ENCODE assay signal across 19 cellular contexts in genomic region chr4:145485120-145485519, GRCh38. TPM values are rescaled to one million over a fixed set of nuclear protein-coding genes. Genes with fewer than 3 reads are reported as not detected.
DNase-seq lines count a peak whose midpoint lies in the region; ATAC-seq, FAIRE-seq and TF ChIP-seq lines count a peak whose summit lies in the region.
"Had no signal": no experiment of that assay in that cellular context is flagged by ENCODE, and none has a peak within 500 bp of the region (broad histone marks: within the 10 kb centered on the region; RNA-seq: fewer than 3 reads in every experiment).

No MANE protein-coding gene starts in this region.

- H3F3A ChIP-seq in Loucy (ENCODE audit: low read depth) = no peaks in the 10 kb centered on the region

- H3K27ac ChIP-seq in BLaER1 treated with 17β-estradiol and CSF1 and Interleukin-3, amounts not matched to agents 10 nM and 100 nM = peak overlapping the region in 9 of 11 experiments; percentile 96 to 100 (median 99); a peak in 12 of 22 replicates
- H3K27ac ChIP-seq in endothelial cell of umbilical vein (ENCODE audit: insufficient read depth, low read depth, low read length) (no peak overlapping the region), gastrocnemius medialis (peak overlapping the region in 3 of 4 donors; percentile 20 to 92 (median 91))
- H3K27ac ChIP-seq: C4-2B had no signal

- peak overlapping the region in 5 of 11 experiments; percentile 40 to 100 (median 99); a peak in 5 of 22 replicates for H3K9ac ChIP-seq in BLaER1 treated with 17β-estradiol and CSF1 and Interleukin-3, amounts not matched to agents 10 nM and 100 nM
- H3K9ac ChIP-seq in Loucy (ENCODE audit: low read depth, low read length, poor library complexity, severe bottlenecking) (no peak overlapping the region), endothelial cell of umbilical vein (replicated peaks; ENCODE audit: extremely low read depth, insufficient read depth, low read length) (no peak overlapping the region)

- CTCF ChIA-PET in endothelial cell of umbilical vein (lab: Charles Lee) = interaction anchor here (1.2 to 2.0 kb wide), 11 partner anchors 8 to 269 kb away, joined by 3 to 9 read pairs (median 3); no protein-coding TSS in a partner anchor

- DNase-seq in endothelial cell of umbilical vein (ENCODE audit: low read depth, low spot score) (no peak), gastrocnemius medialis (no peak), NCI-H1048 (lab: John Stamatoyannopoulos, UW) (no peak), NCI-H128 (lab: John Stamatoyannopoulos, UW; ENCODE audit: unreplicated experiment) (no peak), NCI-H1092 (lab: John Stamatoyannopoulos, UW) (no peak), GDM1 (lab: John Stamatoyannopoulos, UW) (no peak)
- DNase-seq: ACHN; CD4-positive, alpha-beta memory T cell; DMS153; DMS79 treated with DMSO at 0.1 percent for 48 hours; GF-D8; HCEC 1CT; HFFc6 had no signal

- no peaks in the 10 kb centered on the region for H3K27me3 ChIP-seq in BLaER1 treated with 17β-estradiol and CSF1 and Interleukin-3, amounts not matched to agents 10 nM and 100 nM
- H3K27me3 ChIP-seq in Loucy (ENCODE audit: insufficient read depth, low read length, poor library complexity, severe bottlenecking) (no peaks in the 10 kb centered on the region), endothelial cell of umbilical vein (ENCODE audit: control insufficient read depth in 2 of 2, insufficient read depth in 2 of 2, low read length in 2 of 2) (no peaks in the 10 kb centered on the region), gastrocnemius medialis (no peaks in the 10 kb centered on the region)

- peaks cover 0 to 8% (median 0%) of the 10 kb centered on the region in 11 experiments; a peak in 3 of 22 replicates for H3K36me3 ChIP-seq in BLaER1 treated with 17β-estradiol and CSF1 and Interleukin-3, amounts not matched to agents 10 nM and 100 nM
- H3K36me3 ChIP-seq in Loucy (ENCODE audit: insufficient read depth, low read length) (no peaks in the 10 kb centered on the region), endothelial cell of umbilical vein (ENCODE audit: control insufficient read depth in 2 of 2, extremely low read depth in 1 of 2, insufficient read depth in 2 of 2, low read length in 2 of 2) (no peaks in the 10 kb centered on the region), gastrocnemius medialis (no peaks in the 10 kb centered on the region)

- TF ChIP-seq CTCF in Loucy (conservative IDR thresholded peaks at IDR 0.05; ENCODE audit: low read length) (no peak), endothelial cell of umbilical vein (IDR thresholded peaks at IDR 0.05; ENCODE audit: extremely low read depth in 1 of 2, insufficient read depth in 1 of 2, low read depth in 1 of 2, low read length in 2 of 2) (no peak), gastrocnemius medialis (IDR thresholded peaks at IDR 0.05 in 4 of 5, conservative IDR thresholded peaks at IDR 0.05 in 1 of 5) (no peak)

- peaks cover 67 to 81% (median 77%) of the 10 kb centered on the region in 10 experiments for H3K4me1 ChIP-seq in BLaER1 treated with 17β-estradiol and CSF1 and Interleukin-3, amounts not matched to agents 10 nM and 100 nM
- peaks cover 73% of the 10 kb centered on the region for H3K4me1 ChIP-seq in Loucy (ENCODE audit: insufficient read depth, low read length, poor library complexity, severe bottlenecking)
- peaks cover 20% of the 10 kb centered on the region for H3K4me1 ChIP-seq in endothelial cell of umbilical vein (ENCODE audit: control insufficient read depth, extremely low read depth, insufficient read depth, low read length)
- peaks cover 47 to 58% of the 10 kb centered on the region in 2 donors for H3K4me1 ChIP-seq in gastrocnemius medialis

- no peak for ATAC-seq in gastrocnemius medialis
- ATAC-seq: HepG2 had no signal

- in situ Hi-C loops in gastrocnemius medialis (cut with MboI; ENCODE audit: low sequenced_read_pairs in 4 of 4) = no loop called here

- H3K4me2 ChIP-seq in BLaER1 treated with 17β-estradiol and CSF1 and Interleukin-3, amounts not matched to agents 10 nM and 100 nM = peak overlapping the region; percentile 86 to 97 (median 91); a peak in 21 of 22 replicates
- peak overlapping the region; percentile 88 for H3K4me2 ChIP-seq in Loucy (ENCODE audit: low read depth, low read length, poor library complexity, severe bottlenecking)
- H3K4me2 ChIP-seq in endothelial cell of umbilical vein (ENCODE audit: insufficient read depth, low read length) = peak overlapping the region; percentile 97

- intact Hi-C loops in endothelial cell of umbilical vein (cut with micrococcal nuclease) = no loop called here
- intact Hi-C loops in gastrocnemius medialis (cut with DNase I; ENCODE audit: low total_unique reads) = loop anchor here (10.0 kb wide), 1 partner anchor 330 kb away; no protein-coding TSS in a partner anchor

- dilution Hi-C loops in endothelial cell of umbilical vein (cut with MboI; ENCODE audit: extremely low pct_ligation_motif_present, low sequenced_read_pairs) = no loop called here

- BruUV-seq in endothelial cell of umbilical vein (replicated peaks; lab: Mats Ljungman, UMichigan) = no TSS peak

- peaks cover 0 to 43% (median 4%) of the 10 kb centered on the region in 11 experiments; a peak in 7 of 22 replicates for H4K20me1 ChIP-seq in BLaER1 treated with 17β-estradiol and CSF1 and Interleukin-3, amounts not matched to agents 10 nM and 100 nM
- H4K20me1 ChIP-seq in Loucy (ENCODE audit: insufficient read depth, low read length, poor library complexity, severe bottlenecking) = peaks cover 25% of the 10 kb centered on the region
- H4K20me1 ChIP-seq in endothelial cell of umbilical vein (replicated peaks; ENCODE audit: control insufficient read depth, extremely low read depth, insufficient read depth, low read length) = no peaks in the 10 kb centered on the region

- no peaks in the 10 kb centered on the region for H3K9me3 ChIP-seq in BLaER1 treated with 17β-estradiol and CSF1 and Interleukin-3, amounts not matched to agents 10 nM and 100 nM (replicated peaks in 1 of 11)
- H3K9me3 ChIP-seq in Loucy (ENCODE audit: insufficient read depth, low read depth, low read length) (no peaks in the 10 kb centered on the region), endothelial cell of umbilical vein (replicated peaks; ENCODE audit: control insufficient read depth, insufficient read depth, low read length) (no peaks in the 10 kb centered on the region), gastrocnemius medialis (no peaks in the 10 kb centered on the region)

- H3K9me2 ChIP-seq in Loucy (replicated peaks; ENCODE audit: low read depth, low read length) = no peaks in the 10 kb centered on the region

- H2AFZ ChIP-seq in Loucy (ENCODE audit: low read length) (no peak overlapping the region), endothelial cell of umbilical vein (ENCODE audit: low read depth, low read length) (no peak overlapping the region)

- peak overlapping the region in 8 of 10 experiments; percentile 77 to 99 (median 94); a peak in 6 of 20 replicates for H3K4me3 ChIP-seq in BLaER1 treated with 17β-estradiol and CSF1 and Interleukin-3, amounts not matched to agents 10 nM and 100 nM
- H3K4me3 ChIP-seq in Loucy (ENCODE audit: low read length, poor library complexity, severe bottlenecking) (peak overlapping the region; percentile 83), endothelial cell of umbilical vein (replicated peaks in 1 of 3; ENCODE audit: insufficient read depth in 1 of 3, low read depth in 1 of 3, low read length in 3 of 3) (no peak overlapping the region), gastrocnemius medialis (peak overlapping the region in 1 of 4 donors; percentile 74)

- H3K79me2 ChIP-seq in Loucy (ENCODE audit: insufficient read depth, low read length) (peaks cover 87% of the 10 kb centered on the region), endothelial cell of umbilical vein (ENCODE audit: control insufficient read depth, insufficient read depth, low read length) (peaks cover 91% of the 10 kb centered on the region)

- no peaks in the 10 kb centered on the region for H3K9me1 ChIP-seq in endothelial cell of umbilical vein (replicated peaks; ENCODE audit: control insufficient read depth, extremely low read depth, insufficient read depth, low read length)

- no peak for FAIRE-seq in endothelial cell of umbilical vein (lab: Jason Lieb, UNC)
- FAIRE-seq: GM12891, HepG2, HTR-8/SVneo had no signal

- POLR2A ChIA-PET in endothelial cell of umbilical vein (lab: Charles Lee) = interaction anchor here (0.8 to 1.8 kb wide), 3 partner anchors 10 to 251 kb away, joined by 3 to 6 read pairs (median 6); no protein-coding TSS in a partner anchor

- TF ChIP-seq POLR2A in endothelial cell of umbilical vein (IDR thresholded peaks at IDR 0.05; ENCODE audit: low read depth, low read length) (no peak), gastrocnemius medialis (IDR thresholded peaks at IDR 0.05) (no peak)

TF ChIP-seq in endothelial cell of umbilical vein, 7 proteins besides CTCF, POLR2A, EP300 and RAD21:
- TF ChIP-seq MYC (IDR thresholded peaks at IDR 0.05; ENCODE audit: low read depth, low read length) (no peak), FOS (IDR thresholded peaks at IDR 0.05; ENCODE audit: borderline replicate concordance, insufficient read depth, low read length) (no peak), GATA2 (IDR thresholded peaks at IDR 0.05; ENCODE audit: insufficient read depth, insufficient read length, low read depth, low read length) (no peak), JUN (IDR thresholded peaks at IDR 0.05; ENCODE audit: borderline replicate concordance, insufficient read depth, insufficient read length, low read depth) (no peak), POLR2AphosphoS5 (IDR thresholded peaks at IDR 0.05; ENCODE audit: insufficient read depth, low read depth, low read length) (no peak), EZH2 (IDR thresholded peaks at IDR 0.05; ENCODE audit: borderline replicate concordance, low read depth, low read length, severe bottlenecking) (no peak), MAX (IDR thresholded peaks at IDR 0.05; ENCODE audit: insufficient read depth, insufficient read length) (no peak)
TF ChIP-seq in endothelial cell of umbilical vein: peak in this region for 0.

RNA-seq across cellular contexts. Expression of gene SMAD1, which starts 3.5 kb away (rescaled TPM):
- total RNA-seq in endothelial cell of umbilical vein (93.5 and 101 TPM in 2 replicates), gastrocnemius medialis (10 to 100 TPM; 19.9 to 33.9 (median 21.7) TPM)
- 104 and 116 TPM in 2 replicates for polyA plus RNA-seq in endothelial cell of umbilical vein
- polyA plus RNA-seq in endothelial cell of umbilical vein (2011; cell fraction: cytosol; rRNA removed) = 81.7 and 82.7 TPM in 2 replicates
- polyA plus RNA-seq in endothelial cell of umbilical vein (2011; cell fraction: nucleus; rRNA removed) = 100 and 103 TPM in 2 replicates
- polyA plus RNA-seq in endothelial cell of umbilical vein (2012) = 37.9 and 51.1 TPM in 2 replicates
- polyA minus RNA-seq in endothelial cell of umbilical vein = 172 and 177 TPM in 2 replicates
- polyA minus RNA-seq in endothelial cell of umbilical vein (2011; cell fraction: cytosol; rRNA and poly(A)+ RNA removed) = 11.8 TPM
- polyA minus RNA-seq in endothelial cell of umbilical vein (2011; cell fraction: nucleus; rRNA and poly(A)+ RNA removed) = 183 and 198 TPM in 2 replicates

Comparison
In these comparisons a context has a peak if more than half of its experiments do, and no peak if none do; other contexts are left out.
1. H3K4me3 ChIP-seq: peak in BLaER1 treated with 17β-estradiol and CSF1 and Interleukin-3, amounts not matched to agents 10 nM and 100 nM (8 of 10) and Loucy (single experiment); none in endothelial cell of umbilical vein (0 of 3).
2. Peak in every context shown above with its lines, with median percentiles within 50 percentile points of each other: H3K4me2 ChIP-seq.